In the genomic region with DNA sequence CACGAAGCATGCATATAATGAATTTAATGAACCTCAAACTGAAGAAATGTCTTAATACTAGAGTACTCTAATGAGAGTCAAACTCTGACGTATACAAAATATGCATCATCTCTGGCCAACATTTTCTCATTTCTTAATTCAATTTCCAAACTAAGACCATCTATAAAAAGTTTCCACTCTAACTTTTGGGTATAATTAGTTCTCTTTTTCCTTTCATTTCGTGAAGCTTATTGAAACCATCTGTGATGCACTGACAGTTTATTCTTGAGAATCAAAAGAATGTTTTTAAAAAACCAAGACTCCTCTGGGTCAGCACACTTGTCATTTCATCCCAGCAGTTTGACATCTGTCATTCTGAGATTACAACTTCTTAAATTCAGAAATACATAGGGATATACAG, we compare ENCODE assay signal across 22 cellular contexts.
"Had no signal": no experiment of that assay in that cellular context is flagged by ENCODE, and none has a peak within 500 bp of the region (broad histone marks: within the 10 kb centered on the region; RNA-seq: fewer than 3 reads in every experiment).

No MANE protein-coding gene starts in this region.

- H3K4me1 ChIP-seq: right lobe of liver, uterus had no signal

- H3K27me3 ChIP-seq: ascending aorta, cardiac muscle cell, right lobe of liver, uterus had no signal

- DNase-seq: activated CD4-positive, alpha-beta memory T cell treated with anti-CD3 and anti-CD28 coated beads for 36 hours; activated CD4-positive, alpha-beta T cell treated with anti-CD3 and anti-CD28 coated beads for 48 hours; activated CD4-positive, CD25-positive, alpha-beta regulatory T cell; activated CD8-positive, alpha-beta memory T cell treated with anti-CD3 and anti-CD28 coated beads, Interleukin-2, amount 50 U/mL, for 4 hours; activated effector memory CD4-positive, alpha-beta T cell treated with anti-CD3 and anti-CD28 coated beads, Interleukin-2, amount 50 U/mL, for 16 hours; activated naive CD4-positive, alpha-beta T cell treated with anti-CD3 and anti-CD28 coated beads for 36 hours; activated naive CD8-positive, alpha-beta T cell treated with anti-CD3 and anti-CD28 coated beads for 36 hours; activated T-cell treated with anti-CD3 and anti-CD28 coated beads, Interleukin-2, amount 50 U/mL, for 1 hour; cerebellar nuclear complex; cortex of kidney; endodermal cell; islet precursor cell; left ventricle myocardium inferior; mucosa of descending colon; right lobe of liver; stimulated activated CD4-positive, alpha-beta T cell treated with anti-CD3 and anti-CD28 coated beads, Interleukin-4, amount 100 ng/mL, for 1 hour; stimulated activated naive CD8-positive, alpha-beta T cell treated with anti-CD3 and anti-CD28 coated beads, Interleukin-15, Interleukin-2, amounts not matched to agents 100 U/mL and 50 U/mL, for 24 hours; uterus had no signal

- H3K9me3 ChIP-seq: ascending aorta, mucosa of descending colon, right lobe of liver, thoracic aorta, uterus had no signal

- H3K4me3 ChIP-seq: ascending aorta, cardiac muscle cell, left ventricle myocardium inferior, lung, mucosa of descending colon, right lobe of liver, thoracic aorta, uterus had no signal

- H3K36me3 ChIP-seq: cardiac muscle cell, right lobe of liver, uterus had no signal

- H3K27ac ChIP-seq: cardiac muscle cell, left ventricle myocardium inferior, right lobe of liver, uterus had no signal
